In the genomic region with DNA sequence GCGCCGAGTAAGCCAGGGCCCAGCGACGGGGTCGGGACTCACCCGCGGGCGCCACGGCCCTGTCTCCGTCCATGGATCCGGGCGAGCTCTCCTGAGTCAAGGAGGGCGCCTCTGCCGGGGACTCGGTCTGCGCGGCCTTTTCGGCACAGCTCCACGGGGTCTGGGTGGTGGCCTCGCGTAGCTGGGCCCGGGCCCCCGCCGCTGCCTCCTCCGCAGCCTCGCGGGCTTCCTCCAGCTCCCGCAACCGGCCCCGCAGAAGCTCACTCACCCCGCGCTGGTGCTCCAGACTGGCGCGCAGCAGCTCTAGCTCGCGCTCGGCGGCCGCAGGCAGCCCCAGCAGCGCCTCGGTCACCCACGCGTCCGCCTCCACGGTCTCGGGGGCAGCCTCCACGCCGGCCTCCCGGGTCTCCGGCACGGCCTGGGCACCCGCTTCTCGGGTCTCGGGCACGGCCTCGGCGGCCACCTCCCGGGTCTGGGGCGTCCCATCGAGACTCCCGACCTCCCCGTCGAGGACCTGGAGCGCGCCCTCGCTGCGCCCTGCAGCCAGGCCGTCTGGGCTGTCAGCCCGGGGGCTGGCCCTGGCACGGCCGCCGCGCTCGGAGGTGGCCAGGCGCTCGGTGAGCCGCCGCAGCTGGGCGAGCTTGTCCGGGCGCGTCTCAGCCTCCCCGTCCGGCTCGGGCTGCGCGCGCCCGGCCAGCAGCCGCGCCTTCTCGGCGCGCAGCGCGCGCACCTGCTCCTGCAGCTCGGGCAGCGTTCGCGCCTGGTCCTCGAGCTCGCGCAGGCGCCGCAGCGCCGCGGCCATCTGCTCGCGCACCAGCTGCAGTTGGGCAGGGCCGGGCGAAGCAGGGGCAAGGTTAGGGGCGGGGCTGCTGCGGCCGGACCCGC, we compare ENCODE assay signal across 8 cellular contexts. TPM values are rescaled to one million over a fixed set of nuclear protein-coding genes. Genes with fewer than 3 reads are reported as not detected.
DNase-seq lines count a peak whose midpoint lies in the region; ATAC-seq and TF ChIP-seq lines count a peak whose summit lies in the region.

No MANE protein-coding gene starts in this region.

- no peak overlapping the region for H2AFZ ChIP-seq in Karpas-422 (ENCODE audit: low read length)

- H3K4me3 Mint-ChIP-seq in CD4-positive, alpha-beta T cell, result no peak overlapping the region

- intact Hi-C loops in esophagus squamous epithelium (cut with DNase I), result no loop called here
- intact Hi-C loops in CD4-positive, alpha-beta T cell (cut with DNase I, micrococcal nuclease), result no loop called here

- no peaks in the 10 kb centered on the region for H4K20me1 ChIP-seq in Karpas-422 (ENCODE audit: insufficient read depth, low read depth, low read length)

- no peak overlapping the region for H3K4me2 ChIP-seq in Karpas-422 (ENCODE audit: low read depth, low read length, poor library complexity, severe bottlenecking)

- H3K27me3 Mint-ChIP-seq in CD4-positive, alpha-beta T cell, result peaks cover 31% of the 10 kb centered on the region

- peak; percentile 50 to 70 for DNase-seq in NCI-H2081 (lab: John Stamatoyannopoulos, UW)
- DNase-seq in NCI-H2081 treated with DMSO at 0.1 percent for 48 hours (lab: John Stamatoyannopoulos, UW), result no peak
- DNase-seq in HuH-7.5 (ENCODE audit: low spot score), result peak; percentile 93
- DNase-seq in SW480 (ENCODE audit: low spot score), result peak; percentile 73
- DNase-seq in esophagus squamous epithelium (lab: John Stamatoyannopoulos, UW), result no peak
- no peak for DNase-seq in omental fat pad (ENCODE audit: low spot score)
- DNase-seq in Karpas-422, result no peak
- no peak for DNase-seq in CD4-positive, alpha-beta T cell

- H3K27ac Mint-ChIP-seq in CD4-positive, alpha-beta T cell, result no peak overlapping the region

- no peak for TF ChIP-seq POLR2A in esophagus squamous epithelium (IDR thresholded peaks at IDR 0.05)

- no peaks in the 10 kb centered on the region for H3K79me2 ChIP-seq in Karpas-422 (ENCODE audit: low read length)

- POLR2A ChIA-PET in CD4-positive, alpha-beta T cell (lab: Charles Lee), result interaction anchor here (1.0 to 1.5 kb wide), 3 partner anchors 11 to 237 kb away, joined by 3 to 5 read pairs (median 3); partner anchors contain the start of gene RPS28

- H3K9me3 Mint-ChIP-seq in CD4-positive, alpha-beta T cell, result no peaks in the 10 kb centered on the region

- H3K4me3 ChIP-seq in esophagus squamous epithelium (peak overlapping the region; percentile 31 to 68 (median 44)), Karpas-422 (ENCODE audit: low read length) (no peak overlapping the region)

- no peaks in the 10 kb centered on the region for H3K36me3 Mint-ChIP-seq in CD4-positive, alpha-beta T cell (ENCODE audit: low read depth)

- H3K27me3 ChIP-seq in esophagus squamous epithelium, result peaks cover 0 to 62% (median 5%) of the 10 kb centered on the region in 4 donors
- H3K27me3 ChIP-seq in Karpas-422 (ENCODE audit: low read length), result no peaks in the 10 kb centered on the region
- peaks cover 26% of the 10 kb centered on the region for H3K27me3 ChIP-seq in CD4-positive, alpha-beta T cell (ENCODE audit: control insufficient read depth, insufficient read depth, low read length)

- H3K9ac ChIP-seq in Karpas-422 (ENCODE audit: low read length), result no peak overlapping the region

- peak; percentile 39 for ATAC-seq in omental fat pad (ENCODE audit: low FRiP score)
- no peak for ATAC-seq in CD4-positive, alpha-beta T cell (ENCODE audit: poor library complexity)

- H3K4me1 Mint-ChIP-seq in CD4-positive, alpha-beta T cell (ENCODE audit: low read depth), result peaks cover 5% of the 10 kb centered on the region

- no peak for TF ChIP-seq CTCF in esophagus squamous epithelium (IDR thresholded peaks at IDR 0.05)
- no peak for TF ChIP-seq CTCF in omental fat pad (IDR thresholded peaks at IDR 0.05)
- TF ChIP-seq CTCF in CD4-positive, alpha-beta T cell (IDR thresholded peaks at IDR 0.05), result no peak

- H3K4me1 ChIP-seq in esophagus squamous epithelium, result peaks cover 13 to 45% (median 29%) of the 10 kb centered on the region in 3 donors
- no peaks in the 10 kb centered on the region for H3K4me1 ChIP-seq in Karpas-422 (ENCODE audit: low read length)

- CTCF ChIA-PET in CD4-positive, alpha-beta T cell (lab: Charles Lee), result no interaction called here

- H3K27ac ChIP-seq in esophagus squamous epithelium (peak overlapping the region in 1 of 4 donors; percentile 10), Karpas-422 (ENCODE audit: low read length) (no peak overlapping the region)
- H3K27ac ChIP-seq in CD4-positive, alpha-beta T cell (ENCODE audit: low read depth, low read length), result no peak overlapping the region

- 31% methylated on average over 7 of the region's 117 CpGs; no CpG with 5 or more reads in 1 of the 2 donors for WGBS in esophagus squamous epithelium, 2 donors

- no peaks in the 10 kb centered on the region for H3K9me2 ChIP-seq in Karpas-422 (replicated peaks; ENCODE audit: insufficient read depth, low read length)

- H3K36me3 ChIP-seq in esophagus squamous epithelium, result no peaks in the 10 kb centered on the region
- H3K36me3 ChIP-seq in Karpas-422 (ENCODE audit: insufficient read depth, low read length), result no peaks in the 10 kb centered on the region

- H3K9me3 ChIP-seq in esophagus squamous epithelium (no peaks in the 10 kb centered on the region), Karpas-422 (ENCODE audit: low read length) (no peaks in the 10 kb centered on the region)
- no peaks in the 10 kb centered on the region for H3K9me3 ChIP-seq in CD4-positive, alpha-beta T cell (ENCODE audit: control insufficient read depth, low read length)

RNA-seq across cellular contexts. Expression of gene KANK3, which starts 8.4 kb away (rescaled TPM):
- total RNA-seq in esophagus squamous epithelium (1 to 10 TPM; 2.9 to 8.8 (median 4.4) TPM), omental fat pad (10 to 100 TPM in 3 of 4 donors, 1 to 10 TPM in 1; 7.1 to 48.7 (median 18.9) TPM)
- total RNA-seq in Karpas-422 (2014; rRNA removed; shearing (Covaris generic); ENCODE audit: low replicate concordance), result 1.2 TPM in 1 of 2 replicates, not detected in the other
- total RNA-seq in CD4-positive, alpha-beta T cell, result 1 to 10 TPM in 1 of 2 experiments, under 1 TPM in 1; 0.87 to 1.1 TPM

RNA-seq across cellular contexts. Expression of gene RPS28, which starts 13.4 kb away (rescaled TPM):
- total RNA-seq in esophagus squamous epithelium (100 to 1,000 TPM; 267 to 710 (median 400) TPM), omental fat pad (100 to 1,000 TPM; 420 to 679 (median 534) TPM)
- total RNA-seq in Karpas-422 (2014; rRNA removed; shearing (Covaris generic); ENCODE audit: low replicate concordance), result 1,155 and 2,638 TPM in 2 replicates
- total RNA-seq in CD4-positive, alpha-beta T cell, result 1,000 to 10,000 TPM; 3,333 to 3,342 TPM

RNA-seq across cellular contexts. Expression of gene NDUFA7, which starts 13.5 kb away (rescaled TPM):
- total RNA-seq in esophagus squamous epithelium, result 10 to 100 TPM; 23.8 to 40.6 (median 32.8) TPM
- 10 to 100 TPM; 14.5 to 44.2 (median 33.1) TPM for total RNA-seq in omental fat pad
- 85.1 and 94.9 TPM in 2 replicates for total RNA-seq in Karpas-422 (2014; rRNA removed; shearing (Covaris generic); ENCODE audit: low replicate concordance)
- 10 to 100 TPM; 42.0 to 42.7 TPM for total RNA-seq in CD4-positive, alpha-beta T cell

RNA-seq across cellular contexts. Expression of gene CD320, which starts 26.5 kb away (rescaled TPM):
- total RNA-seq in esophagus squamous epithelium (10 to 100 TPM in 3 of 4 donors, 1 to 10 TPM in 1; 8.7 to 27.0 (median 22.3) TPM), omental fat pad (100 to 1,000 TPM in 2 of 4 donors, 10 to 100 TPM in 2; 49.3 to 126 (median 79.3) TPM)
- total RNA-seq in Karpas-422 (2014; rRNA removed; shearing (Covaris generic); ENCODE audit: low replicate concordance), result 16.0 and 29.4 TPM in 2 replicates
- total RNA-seq in CD4-positive, alpha-beta T cell, result 10 to 100 TPM; 17.1 to 17.6 TPM

RNA-seq across cellular contexts. Expression of gene ANGPTL4, which starts 29.3 kb away (rescaled TPM):
- total RNA-seq in esophagus squamous epithelium (10 to 100 TPM; 17.0 to 37.1 (median 19.2) TPM), omental fat pad (100 to 1,000 TPM in 3 of 4 donors, 10 to 100 TPM in 1; 62.6 to 405 (median 250) TPM)
- total RNA-seq in Karpas-422 (2014; rRNA removed; shearing (Covaris generic); ENCODE audit: low replicate concordance), result not detected in 2 replicates
- not detected for total RNA-seq in CD4-positive, alpha-beta T cell

Comparison
In these comparisons a context has a peak if more than half of its experiments do, and no peak if none do; other contexts are left out.
1. DNase-seq: peak in NCI-H2081 (2 of 2), HuH-7.5 (single experiment) and SW480 (single experiment); none in NCI-H2081 treated with DMSO at 0.1 percent for 48 hours (single experiment), esophagus squamous epithelium (single experiment), omental fat pad (single experiment), Karpas-422 (single experiment) and CD4-positive, alpha-beta T cell (0 of 10).